In the genomic region with DNA sequence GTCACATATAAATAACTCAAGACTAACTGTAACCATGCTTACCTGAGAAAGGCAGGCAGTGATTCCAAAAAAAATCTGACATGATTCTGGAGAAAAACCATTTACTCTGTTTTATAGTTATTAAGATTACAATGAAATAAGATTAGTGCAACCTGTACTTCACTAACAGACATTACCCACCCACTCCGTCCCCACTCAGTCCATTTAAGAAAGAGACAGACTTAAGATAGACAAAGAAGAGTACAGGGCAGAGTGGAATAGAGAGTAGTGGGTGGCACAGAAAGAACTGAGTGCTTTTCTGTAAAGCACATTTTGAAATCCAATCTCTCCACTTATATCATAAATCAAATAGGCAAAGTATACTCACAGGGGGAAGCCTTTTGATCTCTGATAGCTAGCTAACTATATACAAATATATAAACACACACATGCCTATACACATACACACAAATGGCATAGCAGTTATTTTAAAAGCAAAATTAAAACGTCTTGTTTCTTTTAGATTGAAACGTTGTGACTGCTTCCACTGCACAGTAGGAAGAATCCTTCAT, we compare ENCODE assay signal across 34 cellular contexts.
"Had no signal": no experiment of that assay in that cellular context is flagged by ENCODE, and none has a peak within 500 bp of the region (broad histone marks: within the 10 kb centered on the region; RNA-seq: fewer than 3 reads in every experiment).

No MANE protein-coding gene starts in this region.

- ATAC-seq: activated CD8-positive, alpha-beta memory T cell treated with anti-CD3 and anti-CD28 coated beads, Interleukin-2, amount 10 ng/mL, durations not matched to agents 7 days and 5 days; activated T-cell treated with anti-CD3 and anti-CD28 coated beads, Interleukin-2, amount 50 U/mL, for 72 hours; activated T-helper 17 cell treated with anti-CD3 and anti-CD28 coated beads, Interleukin-2, amount 50 U/mL, for 72 hours; PC-3; Right ventricle myocardium inferior; SK-N-SH treated with all-trans-retinoic acid at 6 μM for 48 hours had no signal

- DNase-seq: activated CD4-positive, alpha-beta memory T cell treated with anti-CD3 and anti-CD28 coated beads, Interleukin-2, amount 10 ng/mL, durations not matched to agents 7 days and 5 days; activated CD4-positive, alpha-beta T cell treated with anti-CD3 and anti-CD28 coated beads for 1 hour; activated CD4-positive, alpha-beta T cell treated with anti-CD3 and anti-CD28 coated beads for 48 hours; activated CD4-positive, CD25-positive, alpha-beta regulatory T cell; activated CD8-positive, alpha-beta memory T cell treated with anti-CD3 and anti-CD28 coated beads for 24 hours; activated CD8-positive, alpha-beta memory T cell treated with anti-CD3 and anti-CD28 coated beads, Interleukin-2, amount 10 ng/mL, durations not matched to agents 7 days and 5 days; activated CD8-positive, alpha-beta memory T cell treated with anti-CD3 and anti-CD28 coated beads, Interleukin-2, amount 50 U/mL, for 48 hours; activated effector memory CD4-positive, alpha-beta T cell treated with anti-CD3 and anti-CD28 coated beads, Interleukin-2, amount 50 U/mL, for 16 hours; activated naive CD4-positive, alpha-beta T cell treated with Interleukin-2 at 50 U/mL for 16 hours; activated naive CD8-positive, alpha-beta T cell treated with anti-CD3 and anti-CD28 coated beads, Interleukin-2, amount 10 ng/mL, durations not matched to agents 7 days and 5 days; activated T-cell treated with anti-CD3 and anti-CD28 coated beads, Interleukin-2, amount 50 U/mL, for 72 hours; amygdala; NCI-H1105; NCI-H1436; NCI-H1694; NCI-H1930; NCI-H2081 treated with DMSO at 0.1 percent for 48 hours; NCI-H345; NCI-H524 treated with DMSO at 0.1 percent for 48 hours; NCI-H748 treated with DMSO at 0.1 percent for 48 hours; NK-92 treated with Interleukin-12 subunit alpha and Interleukin-12 subunit beta, amount 100 ng/mL, for 24 hours; PC-3; SIG-M5; T-helper 1 cell; T-helper 2 cell; T-helper 9 cell had no signal

- H3K27me3 Mint-ChIP-seq: activated CD4-positive, alpha-beta memory T cell treated with anti-CD3 and anti-CD28 coated beads, Interleukin-2, amount 10 ng/mL, durations not matched to agents 7 days and 5 days; activated CD8-positive, alpha-beta memory T cell treated with anti-CD3 and anti-CD28 coated beads, Interleukin-2, amount 10 ng/mL, durations not matched to agents 7 days and 5 days; activated naive CD4-positive, alpha-beta T cell treated with anti-CD3 and anti-CD28 coated beads, Interleukin-2, amount 50 U/mL, for 24 hours; activated naive CD8-positive, alpha-beta T cell treated with anti-CD3 and anti-CD28 coated beads, Interleukin-2, amount 10 ng/mL, durations not matched to agents 7 days and 5 days; activated T-helper 17 cell treated with anti-CD3 and anti-CD28 coated beads, Interleukin-2, amount 50 U/mL, for 72 hours had no signal

- H3K9me3 ChIP-seq: ascending aorta had no signal

- H3K27me3 ChIP-seq: ascending aorta, cardiac muscle cell had no signal

- H3K27ac Mint-ChIP-seq: activated CD4-positive, alpha-beta memory T cell treated with anti-CD3 and anti-CD28 coated beads, Interleukin-2, amount 10 ng/mL, durations not matched to agents 7 days and 5 days; activated CD8-positive, alpha-beta memory T cell treated with anti-CD3 and anti-CD28 coated beads, Interleukin-2, amount 10 ng/mL, durations not matched to agents 7 days and 5 days; activated naive CD4-positive, alpha-beta T cell treated with anti-CD3 and anti-CD28 coated beads, Interleukin-2, amount 50 U/mL, for 24 hours; activated naive CD8-positive, alpha-beta T cell treated with anti-CD3 and anti-CD28 coated beads, Interleukin-2, amount 10 ng/mL, durations not matched to agents 7 days and 5 days; activated T-cell treated with anti-CD3 and anti-CD28 coated beads, Interleukin-2, amount 50 U/mL, for 72 hours; activated T-helper 17 cell treated with anti-CD3 and anti-CD28 coated beads, Interleukin-2, amount 50 U/mL, for 72 hours had no signal

- H3K4me3 Mint-ChIP-seq: activated CD4-positive, alpha-beta memory T cell treated with anti-CD3 and anti-CD28 coated beads, Interleukin-2, amount 10 ng/mL, durations not matched to agents 7 days and 5 days; activated CD8-positive, alpha-beta memory T cell treated with anti-CD3 and anti-CD28 coated beads, Interleukin-2, amount 10 ng/mL, durations not matched to agents 7 days and 5 days; activated naive CD4-positive, alpha-beta T cell treated with anti-CD3 and anti-CD28 coated beads, Interleukin-2, amount 50 U/mL, for 24 hours; activated naive CD8-positive, alpha-beta T cell treated with anti-CD3 and anti-CD28 coated beads, Interleukin-2, amount 10 ng/mL, durations not matched to agents 7 days and 5 days; activated T-cell treated with anti-CD3 and anti-CD28 coated beads, Interleukin-2, amount 50 U/mL, for 72 hours; activated T-helper 17 cell treated with anti-CD3 and anti-CD28 coated beads, Interleukin-2, amount 50 U/mL, for 72 hours had no signal

- H3K4me1 ChIP-seq: ascending aorta had no signal

- H3K4me3 ChIP-seq: ascending aorta, cardiac muscle cell had no signal

- H3K9me3 Mint-ChIP-seq: activated CD4-positive, alpha-beta memory T cell treated with anti-CD3 and anti-CD28 coated beads, Interleukin-2, amount 10 ng/mL, durations not matched to agents 7 days and 5 days; activated naive CD4-positive, alpha-beta T cell treated with anti-CD3 and anti-CD28 coated beads, Interleukin-2, amount 50 U/mL, for 24 hours; activated naive CD8-positive, alpha-beta T cell treated with anti-CD3 and anti-CD28 coated beads, Interleukin-2, amount 10 ng/mL, durations not matched to agents 7 days and 5 days; activated T-cell treated with anti-CD3 and anti-CD28 coated beads, Interleukin-2, amount 50 U/mL, for 72 hours; activated T-helper 17 cell treated with anti-CD3 and anti-CD28 coated beads, Interleukin-2, amount 50 U/mL, for 72 hours had no signal

- H3K27ac ChIP-seq: ascending aorta, cardiac muscle cell, RWPE1, VCaP had no signal
